In genomic region chr2:169095631-169096105, GRCh38 we compare ENCODE assay signal across 1 cellular context.
TF ChIP-seq lines count a peak whose summit lies in the region.

No MANE protein-coding gene starts in this region.

TF ChIP-seq in HepG2, 621 proteins besides CTCF, POLR2A, EP300 and RAD21 (continued from another document):
- TF ChIP-seq, protein P1, sequence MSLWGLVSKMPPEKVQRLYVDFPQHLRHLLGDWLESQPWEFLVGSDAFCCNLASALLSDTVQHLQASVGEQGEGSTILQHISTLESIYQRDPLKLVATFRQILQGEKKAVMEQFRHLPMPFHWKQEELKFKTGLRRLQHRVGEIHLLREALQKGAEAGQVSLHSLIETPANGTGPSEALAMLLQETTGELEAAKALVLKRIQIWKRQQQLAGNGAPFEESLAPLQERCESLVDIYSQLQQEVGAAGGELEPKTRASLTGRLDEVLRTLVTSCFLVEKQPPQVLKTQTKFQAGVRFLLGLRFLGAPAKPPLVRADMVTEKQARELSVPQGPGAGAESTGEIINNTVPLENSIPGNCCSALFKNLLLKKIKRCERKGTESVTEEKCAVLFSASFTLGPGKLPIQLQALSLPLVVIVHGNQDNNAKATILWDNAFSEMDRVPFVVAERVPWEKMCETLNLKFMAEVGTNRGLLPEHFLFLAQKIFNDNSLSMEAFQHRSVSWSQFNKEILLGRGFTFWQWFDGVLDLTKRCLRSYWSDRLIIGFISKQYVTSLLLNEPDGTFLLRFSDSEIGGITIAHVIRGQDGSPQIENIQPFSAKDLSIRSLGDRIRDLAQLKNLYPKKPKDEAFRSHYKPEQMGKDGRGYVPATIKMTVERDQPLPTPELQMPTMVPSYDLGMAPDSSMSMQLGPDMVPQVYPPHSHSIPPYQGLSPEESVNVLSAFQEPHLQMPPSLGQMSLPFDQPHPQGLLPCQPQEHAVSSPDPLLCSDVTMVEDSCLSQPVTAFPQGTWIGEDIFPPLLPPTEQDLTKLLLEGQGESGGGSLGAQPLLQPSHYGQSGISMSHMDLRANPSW (CRISPR knock-in tag; IDR thresholded peaks at IDR 0.05; ENCODE audit: borderline replicate concordance) = no peak
- TF ChIP-seq ZNF432 (CRISPR knock-in tag; IDR thresholded peaks at IDR 0.05; ENCODE audit: borderline replicate concordance) = no peak
- no peak for TF ChIP-seq ZNF614 (CRISPR knock-in tag; IDR thresholded peaks at IDR 0.05; ENCODE audit: borderline replicate concordance)
- no peak for TF ChIP-seq HOXA9 (CRISPR knock-in tag; IDR thresholded peaks at IDR 0.05; ENCODE audit: borderline replicate concordance)
- TF ChIP-seq ZNF530 (CRISPR knock-in tag; IDR thresholded peaks at IDR 0.05; ENCODE audit: low read depth) = no peak
- no peak for TF ChIP-seq MXD1 (CRISPR knock-in tag; IDR thresholded peaks at IDR 0.05)
- TF ChIP-seq ZNF878 (CRISPR knock-in tag; IDR thresholded peaks at IDR 0.05) = no peak
- no peak for TF ChIP-seq IRX3 (CRISPR knock-in tag; IDR thresholded peaks at IDR 0.05; ENCODE audit: borderline replicate concordance, low read depth)
- no peak for TF ChIP-seq SIN3B (IDR thresholded peaks at IDR 0.05; ENCODE audit: low read length)
- no peak for TF ChIP-seq ZNF558 (CRISPR knock-in tag; IDR thresholded peaks at IDR 0.05; ENCODE audit: borderline replicate concordance)
- no peak for TF ChIP-seq NFYB (CRISPR knock-in tag; IDR thresholded peaks at IDR 0.05)
- TF ChIP-seq ZNF777 (CRISPR knock-in tag; IDR thresholded peaks at IDR 0.05) = no peak
- TF ChIP-seq, protein P2, sequence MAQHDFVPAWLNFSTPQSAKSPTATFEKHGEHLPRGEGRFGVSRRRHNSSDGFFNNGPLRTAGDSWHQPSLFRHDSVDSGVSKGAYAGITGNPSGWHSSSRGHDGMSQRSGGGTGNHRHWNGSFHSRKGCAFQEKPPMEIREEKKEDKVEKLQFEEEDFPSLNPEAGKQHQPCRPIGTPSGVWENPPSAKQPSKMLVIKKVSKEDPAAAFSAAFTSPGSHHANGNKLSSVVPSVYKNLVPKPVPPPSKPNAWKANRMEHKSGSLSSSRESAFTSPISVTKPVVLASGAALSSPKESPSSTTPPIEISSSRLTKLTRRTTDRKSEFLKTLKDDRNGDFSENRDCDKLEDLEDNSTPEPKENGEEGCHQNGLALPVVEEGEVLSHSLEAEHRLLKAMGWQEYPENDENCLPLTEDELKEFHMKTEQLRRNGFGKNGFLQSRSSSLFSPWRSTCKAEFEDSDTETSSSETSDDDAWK (CRISPR knock-in tag; IDR thresholded peaks at IDR 0.05) = no peak
